In genomic region chr2:105325389-105325963, GRCh38 we compare ENCODE assay signal across 15 cellular contexts. TPM values are rescaled to one million over a fixed set of nuclear protein-coding genes. Genes with fewer than 3 reads are reported as not detected.
A peak's percentile ranks its signal among the peaks of the same experiment; 100 is the strongest.
DNase-seq lines count a peak whose midpoint lies in the region; ATAC-seq and TF ChIP-seq lines count a peak whose summit lies in the region.
"Had no signal": no experiment of that assay in that cellular context is flagged by ENCODE, and none has a peak within 500 bp of the region (broad histone marks: within the 10 kb centered on the region; RNA-seq: fewer than 3 reads in every experiment).

No MANE protein-coding gene starts in this region.

- H3K4me1 Mint-ChIP-seq in activated CD4-positive, alpha-beta memory T cell treated with anti-CD3 and anti-CD28 coated beads, Interleukin-2, amount 10 ng/mL, durations not matched to agents 7 days and 5 days = peaks cover 30% of the 10 kb centered on the region
- peaks cover 45% of the 10 kb centered on the region for H3K4me1 Mint-ChIP-seq in activated CD4-positive, alpha-beta T cell treated with anti-CD3 and anti-CD28 coated beads, Interleukin-2, amount 10 ng/mL, durations not matched to agents 7 days and 5 days

- H3K9me2 ChIP-seq in HCT116 (ENCODE audit: insufficient read depth) = no peaks in the 10 kb centered on the region
- H3K9me2 ChIP-seq in hepatocyte (replicated peaks; ENCODE audit: insufficient read depth) = no peaks in the 10 kb centered on the region

- H4K20me1 ChIP-seq in HCT116 (ENCODE audit: insufficient read depth) (no peaks in the 10 kb centered on the region), hepatocyte (ENCODE audit: insufficient read depth, poor library complexity, severe bottlenecking) (no peaks in the 10 kb centered on the region)

- no peak for TF ChIP-seq POLR2A in HCT116 (IDR thresholded peaks at IDR 0.05; ENCODE audit: borderline replicate concordance, extremely low read depth, insufficient read depth, insufficient read length)

- CTCF ChIA-PET in AG04449 (lab: Yijun Ruan, JAX) (no interaction called here), HCT116 (lab: Charles Lee) (no interaction called here)
- CTCF ChIA-PET in activated CD4-positive, alpha-beta memory T cell treated with anti-CD3 and anti-CD28 coated beads, Interleukin-2, amount 10 ng/mL, durations not matched to agents 7 days and 5 days (lab: Charles Lee) = no interaction called here
- CTCF ChIA-PET in activated CD4-positive, alpha-beta T cell treated with anti-CD3 and anti-CD28 coated beads, Interleukin-2, amount 10 ng/mL, durations not matched to agents 7 days and 5 days (lab: Charles Lee) = no interaction called here

- TSS peak; percentile 0 for BruUV-seq in HCT116 (replicated peaks; lab: Mats Ljungman, UMichigan)

- peaks cover 12 to 20% of the 10 kb centered on the region in 2 experiments for H3K4me1 ChIP-seq in HCT116 (ENCODE audit: control insufficient read depth in 1 of 2, insufficient read depth in 2 of 2, low read length in 2 of 2)
- peaks cover 26% of the 10 kb centered on the region for H3K4me1 ChIP-seq in hepatocyte (ENCODE audit: insufficient read depth)
- H3K4me1 ChIP-seq in colonic mucosa = peaks cover 11% of the 10 kb centered on the region

- TF ChIP-seq CTCF in AG04449 (IDR thresholded peaks at IDR 0.05; ENCODE audit: insufficient read depth, low read length, missing control alignments) (no peak), HCT116 (IDR thresholded peaks at IDR 0.05 in 2 of 3, conservative IDR thresholded peaks at IDR 0.05 in 1 of 3; ENCODE audit: borderline replicate concordance in 1 of 3, insufficient read depth in 1 of 3, low read depth in 2 of 3, low read length in 2 of 3) (no peak), hepatocyte (IDR thresholded peaks at IDR 0.05; ENCODE audit: poor library complexity) (no peak), colonic mucosa (IDR thresholded peaks at IDR 0.05) (no peak)

- H3K36me3 Mint-ChIP-seq in activated CD4-positive, alpha-beta memory T cell treated with anti-CD3 and anti-CD28 coated beads, Interleukin-2, amount 10 ng/mL, durations not matched to agents 7 days and 5 days (ENCODE audit: low read depth) = peaks cover 21% of the 10 kb centered on the region
- peaks cover 7% of the 10 kb centered on the region for H3K36me3 Mint-ChIP-seq in activated CD4-positive, alpha-beta T cell treated with anti-CD3 and anti-CD28 coated beads, Interleukin-2, amount 10 ng/mL, durations not matched to agents 7 days and 5 days (ENCODE audit: low read depth)

- POLR2A ChIA-PET in AG04449 (lab: Yijun Ruan, JAX) = interaction anchor here (0.6 kb wide), 1 partner anchor 71 kb away, joined by 3 read pairs; no protein-coding TSS in a partner anchor
- POLR2A ChIA-PET in HCT116 (lab: Charles Lee) = no interaction called here
- POLR2A ChIA-PET in activated CD4-positive, alpha-beta memory T cell treated with anti-CD3 and anti-CD28 coated beads, Interleukin-2, amount 10 ng/mL, durations not matched to agents 7 days and 5 days (lab: Charles Lee) = no interaction called here
- POLR2A ChIA-PET in activated CD4-positive, alpha-beta T cell treated with anti-CD3 and anti-CD28 coated beads, Interleukin-2, amount 10 ng/mL, durations not matched to agents 7 days and 5 days (lab: Charles Lee) = no interaction called here

- H3K36me3 ChIP-seq in HCT116 (ENCODE audit: control insufficient read depth in 1 of 2, insufficient read depth in 2 of 2, low read length in 2 of 2) (no peaks in the 10 kb centered on the region), hepatocyte (replicated peaks; ENCODE audit: insufficient read depth, low read depth) (no peaks in the 10 kb centered on the region), colonic mucosa (no peaks in the 10 kb centered on the region)
- H3K36me3 ChIP-seq: adrenal gland, ovary had no signal

- intact Hi-C loops in HCT116 (cut with micrococcal nuclease) (no loop called here), colonic mucosa (cut with DNase I) (no loop called here)

- H3K4me3 Mint-ChIP-seq in activated CD4-positive, alpha-beta memory T cell treated with anti-CD3 and anti-CD28 coated beads, Interleukin-2, amount 10 ng/mL, durations not matched to agents 7 days and 5 days = no peak overlapping the region
- no peak overlapping the region for H3K4me3 Mint-ChIP-seq in activated CD4-positive, alpha-beta T cell treated with anti-CD3 and anti-CD28 coated beads, Interleukin-2, amount 10 ng/mL, durations not matched to agents 7 days and 5 days

- no peak overlapping the region for H2AFZ ChIP-seq in HCT116 (ENCODE audit: low read depth, low read length, poor library complexity, severe bottlenecking)
- H2AFZ ChIP-seq in hepatocyte = no peak overlapping the region

- H3K27ac ChIP-seq in HCT116 (ENCODE audit: low read depth, low read length) (no peak overlapping the region), hepatocyte (peak overlapping the region; percentile 78), colonic mucosa (no peak overlapping the region)
- H3K27ac ChIP-seq: KMS-11, ovary had no signal

- no peak overlapping the region for H3K27ac Mint-ChIP-seq in activated CD4-positive, alpha-beta memory T cell treated with anti-CD3 and anti-CD28 coated beads, Interleukin-2, amount 10 ng/mL, durations not matched to agents 7 days and 5 days
- H3K27ac Mint-ChIP-seq in activated CD4-positive, alpha-beta T cell treated with anti-CD3 and anti-CD28 coated beads, Interleukin-2, amount 10 ng/mL, durations not matched to agents 7 days and 5 days = no peak overlapping the region

- WGBS in hepatocyte (ENCODE audit: low lambda C conversion rate, missing lambda C conversion rate) = 71% methylated on average over 3 of the region's 3 CpGs

- H3K4me2 ChIP-seq in HCT116 (ENCODE audit: low read length) (no peak overlapping the region), hepatocyte (peak overlapping the region; percentile 8)
- H3K4me2 ChIP-seq: KMS-11 had no signal

- DNase-seq in AG04449 (ENCODE audit: low read depth, low spot score) (peak; percentile 28), HCT116 (ENCODE audit: low read depth, low spot score) (no peak), amniotic epithelial cell (ENCODE audit: low read depth) (peak; percentile 86), hepatocyte (ENCODE audit: low spot score) (no peak), colonic mucosa (no peak), NCI-H1048 (lab: John Stamatoyannopoulos, UW) (no peak)
- no peak for DNase-seq in activated CD4-positive, alpha-beta memory T cell treated with anti-CD3 and anti-CD28 coated beads, Interleukin-2, amount 10 ng/mL, durations not matched to agents 7 days and 5 days
- no peak for DNase-seq in activated CD4-positive, alpha-beta T cell treated with anti-CD3 and anti-CD28 coated beads, Interleukin-2, amount 10 ng/mL, durations not matched to agents 7 days and 5 days
- DNase-seq: activated CD4-positive, alpha-beta T cell treated with anti-CD3 and anti-CD28 coated beads, Interleukin-2, amount 50 U/mL, for 48 hours; adrenal gland; C1 segment of cervical spinal cord; ovary; SHP77; stimulated activated CD4-positive, alpha-beta T cell treated with anti-CD3 and anti-CD28 coated beads, Interleukin-4, amount 100 ng/mL, for 24 hours had no signal

- RAD21 ChIA-PET in HCT116 (lab: Charles Lee; ENCODE audit: low non-redundant PET in 1 of 2, low total read pairs in 2 of 2, uncharacterized antibody in 2 of 2, unreplicated experiment in 2 of 2) = no interaction called here

- H3K9ac ChIP-seq in HCT116 (ENCODE audit: low read length) (no peak overlapping the region), colonic mucosa (ENCODE audit: low read depth in 2 of 2, low read length in 2 of 2) (no peak overlapping the region)
- H3K9ac ChIP-seq: KMS-11 had no signal

- H3K9me3 ChIP-seq in HCT116 (ENCODE audit: control insufficient read depth in 1 of 2, insufficient read depth in 1 of 2, low read depth in 1 of 2, low read length in 2 of 2) = no peaks in the 10 kb centered on the region
- H3K9me3 ChIP-seq in hepatocyte (ENCODE audit: low read depth) = no peaks in the 10 kb centered on the region
- no peaks in the 10 kb centered on the region for H3K9me3 ChIP-seq in colonic mucosa
- H3K9me3 ChIP-seq: adrenal gland, ovary had no signal

- no peaks in the 10 kb centered on the region for H3K27me3 Mint-ChIP-seq in activated CD4-positive, alpha-beta memory T cell treated with anti-CD3 and anti-CD28 coated beads, Interleukin-2, amount 10 ng/mL, durations not matched to agents 7 days and 5 days
- H3K27me3 Mint-ChIP-seq in activated CD4-positive, alpha-beta T cell treated with anti-CD3 and anti-CD28 coated beads, Interleukin-2, amount 10 ng/mL, durations not matched to agents 7 days and 5 days = no peaks in the 10 kb centered on the region

- no peaks in the 10 kb centered on the region for H3K9me3 Mint-ChIP-seq in activated CD4-positive, alpha-beta memory T cell treated with anti-CD3 and anti-CD28 coated beads, Interleukin-2, amount 10 ng/mL, durations not matched to agents 7 days and 5 days
- no peaks in the 10 kb centered on the region for H3K9me3 Mint-ChIP-seq in activated CD4-positive, alpha-beta T cell treated with anti-CD3 and anti-CD28 coated beads, Interleukin-2, amount 10 ng/mL, durations not matched to agents 7 days and 5 days

- H3K79me2 ChIP-seq in HCT116 (ENCODE audit: insufficient read depth, low read length) (peaks cover 82% of the 10 kb centered on the region), hepatocyte (peaks cover 81% of the 10 kb centered on the region)

- H3K27me3 ChIP-seq in HCT116 (ENCODE audit: insufficient read depth, low read length) (no peaks in the 10 kb centered on the region), hepatocyte (no peaks in the 10 kb centered on the region), colonic mucosa (no peaks in the 10 kb centered on the region)
- H3K27me3 ChIP-seq: adrenal gland, ovary had no signal

- ATAC-seq in HCT116 = no peak

- H3K4me3 ChIP-seq in AG04449 (ENCODE audit: low read depth, low read length) = no peak overlapping the region
- H3K4me3 ChIP-seq in HCT116 (replicated peaks in 1 of 2; ENCODE audit: low read depth in 1 of 2, low read length in 2 of 2) = no peak overlapping the region
- no peak overlapping the region for H3K4me3 ChIP-seq in hepatocyte
- no peak overlapping the region for H3K4me3 ChIP-seq in colonic mucosa
- H3K4me3 ChIP-seq: adrenal gland, ovary had no signal

- TF ChIP-seq RAD21 in HCT116 (IDR thresholded peaks at IDR 0.05; ENCODE audit: low read depth) = no peak

RNA-seq across cellular contexts. Expression of gene TGFBRAP1, which starts 4.1 kb away (rescaled TPM):
- total RNA-seq in HCT116 (2021; ENCODE audit: unreplicated experiment) = 18.3 TPM
- polyA plus RNA-seq in HCT116 (2012) = 9.7 and 11.1 TPM in 2 replicates
- 17.7 and 18.3 TPM in 2 replicates for total RNA-seq in hepatocyte
- polyA plus RNA-seq in hepatocyte = 10.4 and 11.0 TPM in 2 replicates
- total RNA-seq in activated CD4-positive, alpha-beta memory T cell treated with anti-CD3 and anti-CD28 coated beads, Interleukin-2, amount 10 ng/mL, durations not matched to agents 7 days and 5 days = 10 to 100 TPM; 15.9 to 17.0 TPM
- 10 to 100 TPM; 14.2 to 19.8 TPM for total RNA-seq in colonic mucosa
- total RNA-seq in activated CD4-positive, alpha-beta T cell treated with anti-CD3 and anti-CD28 coated beads, Interleukin-2, amount 10 ng/mL, durations not matched to agents 7 days and 5 days = 10 to 100 TPM; 20.5 to 21.4 TPM

RNA-seq across cellular contexts. Expression of gene C2orf49, which starts 11.9 kb away (rescaled TPM):
- total RNA-seq in HCT116 (2021; ENCODE audit: unreplicated experiment) = 17.2 TPM
- polyA plus RNA-seq in HCT116 (2012) = 7.0 and 9.9 TPM in 2 replicates
- 16.3 and 19.6 TPM in 2 replicates for total RNA-seq in hepatocyte
- polyA plus RNA-seq in hepatocyte = 13.5 and 16.9 TPM in 2 replicates
- 10 to 100 TPM; 22.0 to 23.5 TPM for total RNA-seq in activated CD4-positive, alpha-beta memory T cell treated with anti-CD3 and anti-CD28 coated beads, Interleukin-2, amount 10 ng/mL, durations not matched to agents 7 days and 5 days
- 10 to 100 TPM; 11.9 to 17.4 TPM for total RNA-seq in colonic mucosa
- total RNA-seq in activated CD4-positive, alpha-beta T cell treated with anti-CD3 and anti-CD28 coated beads, Interleukin-2, amount 10 ng/mL, durations not matched to agents 7 days and 5 days = 10 to 100 TPM; 23.5 to 24.5 TPM

Comparison
In these comparisons a context has a peak if more than half of its experiments do, and no peak if none do; other contexts are left out.
1. DNase-seq: peak in AG04449 (single experiment) and amniotic epithelial cell (single experiment); none in HCT116 (single experiment), hepatocyte (single experiment), activated CD4-positive, alpha-beta memory T cell treated with anti-CD3 and anti-CD28 coated beads, Interleukin-2, amount 10 ng/mL, durations not matched to agents 7 days and 5 days (single experiment), colonic mucosa (single experiment), NCI-H1048 (single experiment) and activated CD4-positive, alpha-beta T cell treated with anti-CD3 and anti-CD28 coated beads, Interleukin-2, amount 10 ng/mL, durations not matched to agents 7 days and 5 days (single experiment).